In genomic region chr5:73215891-73216610, GRCh38 we compare ENCODE assay signal across 8 cellular contexts. TPM values are rescaled to one million over a fixed set of nuclear protein-coding genes. Genes with fewer than 3 reads are reported as not detected.
DNase-seq lines count a peak whose midpoint lies in the region; ATAC-seq, FAIRE-seq and TF ChIP-seq lines count a peak whose summit lies in the region.

No MANE protein-coding gene starts in this region.

- H2BK12ac ChIP-seq in H1 (ENCODE audit: low read depth, low read length) = peak overlapping the region; percentile 96; the same call in 1 of the 2 replicates

- H2BK120ac ChIP-seq in H1 (replicated peaks; ENCODE audit: low read depth, low read length) = peak overlapping the region; percentile 38

- H3K9ac ChIP-seq in H1 (replicated peaks in 1 of 4; ENCODE audit: extremely low read depth in 1 of 4, low read depth in 3 of 4, low read length in 3 of 4) = peak overlapping the region in 2 of 4 experiments; percentile 60 to 62; a peak in 4 of 7 replicates

- peak overlapping the region; percentile 89 for H4K91ac ChIP-seq in H1 (replicated peaks; ENCODE audit: insufficient read length, low read length)

- FAIRE-seq in H1 (lab: Jason Lieb, UNC) = no peak

- peak overlapping the region; percentile 77; the same call in 1 of the 2 replicates for H2BK5ac ChIP-seq in H1 (ENCODE audit: low read depth, low read length)

- no peak overlapping the region for H3K4ac ChIP-seq in H1 (replicated peaks; ENCODE audit: insufficient read length, low read depth, low read length)

- TF ChIP-seq RAD21 in H1 (IDR thresholded peaks at IDR 0.05 in 1 of 2, conservative IDR thresholded peaks at IDR 0.05 in 1 of 2; ENCODE audit: low read depth in 2 of 2, low read length in 2 of 2) = peak; percentile 47 to 65; a peak in 3 of 4 replicates

- DNase-seq in GM06990 (ENCODE audit: extremely low read depth, insufficient read length) (peak; percentile 40), NCI-H226 (peak; percentile 70), H1 (ENCODE audit: low read depth in 1 of 2, low spot score in 2 of 2) (peak in 1 of 2 experiments; percentile 92), mesenteric fat pad (ENCODE audit: low spot score) (peak; percentile 94), cortex of kidney (lab: John Stamatoyannopoulos, UW) (no peak)
- peak; percentile 9 to 33 for DNase-seq in activated CD8-positive, alpha-beta memory T cell treated with anti-CD3 and anti-CD28 coated beads for 1 hour (ENCODE audit: extremely low read depth in 1 of 2, low read depth in 1 of 2)
- DNase-seq in stimulated activated CD8-positive, alpha-beta memory T cell treated with anti-CD3 and anti-CD28 coated beads, Interleukin-12 subunit alpha, Interleukin-12 subunit beta, amount 100 ng/mL, for 4 hours (ENCODE audit: low read depth) = peak; percentile 33

- peak overlapping the region; percentile 48; the same call in 1 of the 2 replicates for H4K8ac ChIP-seq in H1 (ENCODE audit: extremely low read depth, insufficient read depth, low read length)

- H3K23ac ChIP-seq in H1 (ENCODE audit: insufficient read length) = no peak overlapping the region

- TF ChIP-seq POLR2A in H1 (IDR thresholded peaks at IDR 0.05; ENCODE audit: control extremely low read depth in 1 of 2, low read depth in 2 of 2, low read length in 2 of 2) = peak in 1 of 2 experiments; percentile 65; a peak in 1 of 3 replicates

- no peaks in the 10 kb centered on the region for H3K36me3 ChIP-seq in GM06990 (ENCODE audit: control insufficient read depth, insufficient read depth, low read length)
- H3K36me3 ChIP-seq in H1 (ENCODE audit: control insufficient read depth in 2 of 4, insufficient read depth in 4 of 4, low read length in 3 of 4) = no peaks in the 10 kb centered on the region

- peak overlapping the region; percentile 72; the same call in 1 of the 2 replicates for H2BK15ac ChIP-seq in H1 (ENCODE audit: low read length)

- POLR2A ChIA-PET in H1 (lab: Charles Lee; ENCODE audit: partially characterized antibody) = interaction anchor here (1.0 to 2.6 kb wide), 6 partner anchors 9 to 87 kb away, joined by 3 to 14 read pairs (median 5); no protein-coding TSS in a partner anchor

- no peaks in the 10 kb centered on the region for H3K79me2 ChIP-seq in H1 (ENCODE audit: control insufficient read depth in 1 of 2, insufficient read depth in 2 of 2, low read length in 2 of 2)

- no peaks in the 10 kb centered on the region for H4K20me1 ChIP-seq in H1 (replicated peaks in 1 of 2; ENCODE audit: control insufficient read depth in 1 of 2, insufficient read depth in 2 of 2, low read length in 2 of 2)

- H3K79me1 ChIP-seq in H1 (ENCODE audit: low read depth, low read length) = no peaks in the 10 kb centered on the region

- peak; percentile 64 for TF ChIP-seq CTCF in GM06990 (IDR thresholded peaks at IDR 0.05; ENCODE audit: insufficient read depth, low read length, poor library complexity, severe bottlenecking)
- TF ChIP-seq CTCF in H1 (IDR thresholded peaks at IDR 0.05; ENCODE audit: control extremely low read depth in 1 of 3, insufficient read depth in 1 of 3, low read depth in 1 of 3, low read length in 3 of 3) = peak; percentile 67 to 88 (median 81)

- peaks cover 7% of the 10 kb centered on the region for H3K23me2 ChIP-seq in H1 (ENCODE audit: low read depth, low read length)

- H3K56ac ChIP-seq in H1 (replicated peaks; ENCODE audit: insufficient read length, low read depth, low read length) = no peak overlapping the region

- ATAC-seq in HG02678 (IDR thresholded peaks at IDR 0.05; ENCODE audit: unreplicated experiment) = peak; percentile 85

- H2AK5ac ChIP-seq in H1 (ENCODE audit: low read depth, low read length) = no peak overlapping the region

- H3K27me3 ChIP-seq in GM06990 (replicated peaks; ENCODE audit: control insufficient read depth, insufficient read depth, low read length) (no peaks in the 10 kb centered on the region; the same call in 1 of the 2 replicates), H1 (replicated peaks in 1 of 4; ENCODE audit: control insufficient read depth in 3 of 4, extremely low read depth in 1 of 4, insufficient read depth in 3 of 4, low read length in 3 of 4) (peaks cover 15 to 42% (median 38%) of the 10 kb centered on the region in 4 experiments)

- H3K4me1 ChIP-seq in H1 (replicated peaks in 1 of 4; ENCODE audit: control insufficient read depth in 3 of 4, insufficient read depth in 4 of 4, low read length in 3 of 4) = peaks cover 5 to 26% (median 9%) of the 10 kb centered on the region in 4 experiments

- H3K27ac ChIP-seq in H1 (ENCODE audit: low read depth, low read length) = no peak overlapping the region

- WGBS in H1 (ENCODE audit: extremely low coverage in 1 of 2, insufficient coverage in 1 of 2, insufficient read length in 1 of 2, insufficient replicate concordance in 2 of 2, low coverage in 1 of 2, low lambda C conversion rate in 2 of 2, missing lambda C conversion rate in 1 of 2), 2 experiments = 2% methylated on average over 45 of the region's 67 CpGs; no CpG with 5 or more reads in 1 of the 2 experiments

- no peaks in the 10 kb centered on the region for H3K9me3 ChIP-seq in H1 (ENCODE audit: insufficient read depth in 2 of 2, low read depth in 1 of 2, low read length in 1 of 2)

- 0 out of 2 replicates have a peak overlapping the region, but pooled peaks have one; percentile 95 for H2BK20ac ChIP-seq in H1 (ENCODE audit: low read length)

- H4K5ac ChIP-seq in H1 (ENCODE audit: insufficient read length, low read depth, low read length) = no peak overlapping the region

- H3K4me3 ChIP-seq in GM06990 (replicated peaks; ENCODE audit: low read depth, low read length) (no peak overlapping the region), H1 (ENCODE audit: extremely low read depth in 1 of 4, insufficient read depth in 2 of 4, low read depth in 3 of 4, low read length in 4 of 4) (peak overlapping the region; percentile 41 to 64 (median 60))

- TF ChIP-seq EP300 in H1 (IDR thresholded peaks at IDR 0.05; ENCODE audit: borderline replicate concordance in 1 of 2, low read depth in 2 of 2, low read length in 2 of 2) = no peak

- CTCF ChIA-PET in H1 (lab: Charles Lee; ENCODE audit: partially characterized antibody) = interaction anchor here (0.6 to 5.8 kb wide), 77 partner anchors 9 to 373 kb away, joined by 3 to 90 read pairs (median 4); partner anchors contain the start of genes FOXD1 and TMEM174

- no peak overlapping the region for H3K14ac ChIP-seq in H1 (ENCODE audit: insufficient read length)

- H3K4me2 ChIP-seq in H1 (ENCODE audit: insufficient read depth in 1 of 2, low read depth in 2 of 2, low read length in 2 of 2) = peak overlapping the region; percentile 81 to 99

- H3K18ac ChIP-seq in H1 (ENCODE audit: extremely low read depth, low read length) = peak overlapping the region; percentile 90

- H2AFZ ChIP-seq in H1 (ENCODE audit: low read length) = peak overlapping the region; percentile 96

TF ChIP-seq in H1, 55 proteins besides CTCF, POLR2A, EP300 and RAD21 (continues in another document):
- TF ChIP-seq ATF2 (IDR thresholded peaks at IDR 0.05; ENCODE audit: low read length) (no peak), TBP (IDR thresholded peaks at IDR 0.05; ENCODE audit: low read depth, low read length) (peak; percentile 11; the same call in 1 of the 2 replicates), KDM4A (IDR thresholded peaks at IDR 0.05; ENCODE audit: low read depth, low read length, severe bottlenecking) (peak; percentile 95), PHF8 (conservative IDR thresholded peaks at IDR 0.05; ENCODE audit: low read depth, low read length) (0 out of 2 replicates have a peak, but pooled peaks have one; percentile 35), ZNF274 (IDR thresholded peaks at IDR 0.05; ENCODE audit: borderline replicate concordance, extremely low read depth, low read length) (no peak), ASH2L (IDR thresholded peaks at IDR 0.05; ENCODE audit: low read length) (peak; percentile 89), RBBP5 (IDR thresholded peaks at IDR 0.05; ENCODE audit: borderline replicate concordance, low read depth, low read length) (peak; percentile 43; the same call in 1 of the 2 replicates), TAF7 (optimal IDR thresholded peaks at IDR 0.05; ENCODE audit: borderline replicate concordance, low read depth, low read length) (peak; percentile 36), GTF2F1 (IDR thresholded peaks at IDR 0.05; ENCODE audit: borderline replicate concordance, low read depth, low read length) (0 out of 2 replicates have a peak, but pooled peaks have one; percentile 14), CBX8 (IDR thresholded peaks at IDR 0.05; ENCODE audit: borderline replicate concordance, low read depth, low read length) (no peak), GABPA (IDR thresholded peaks at IDR 0.05; ENCODE audit: borderline replicate concordance, insufficient read depth, low read length) (peak; percentile 53; the same call in 1 of the 2 replicates), YY1 (IDR thresholded peaks at IDR 0.05; ENCODE audit: low read depth, low read length) (peak; percentile 31; the same call in 1 of the 2 replicates)
- TF ChIP-seq, protein P1, sequence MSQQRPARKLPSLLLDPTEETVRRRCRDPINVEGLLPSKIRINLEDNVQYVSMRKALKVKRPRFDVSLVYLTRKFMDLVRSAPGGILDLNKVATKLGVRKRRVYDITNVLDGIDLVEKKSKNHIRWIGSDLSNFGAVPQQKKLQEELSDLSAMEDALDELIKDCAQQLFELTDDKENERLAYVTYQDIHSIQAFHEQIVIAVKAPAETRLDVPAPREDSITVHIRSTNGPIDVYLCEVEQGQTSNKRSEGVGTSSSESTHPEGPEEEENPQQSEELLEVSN (IDR thresholded peaks at IDR 0.05) = peak; percentile 99

RNA-seq across cellular contexts. Expression of gene TMEM174, which starts 43.1 kb away (rescaled TPM):
- not detected in 2 replicates for total RNA-seq in H1 (2021; fragmentation: NEBNext Ultra II Directional; extraction: Animal tissue kit (Norgen Biotek cat#: 25700))
- not detected in 2 replicates for polyA plus RNA-seq in H1 (2011; rRNA removed)
- not detected for polyA plus RNA-seq in H1 (2011; cell fraction: cytosol; rRNA removed)
- not detected for polyA plus RNA-seq in H1 (2011; cell fraction: nucleus; rRNA removed)
- not detected in 4 replicates for polyA plus RNA-seq in H1 (2012, experiment 1 of 2)
- polyA plus RNA-seq in H1 (2012, experiment 2 of 2) = not detected
- not detected for polyA plus RNA-seq in H1 (2013, experiment 1 of 2)
- polyA plus RNA-seq in H1 (2013, experiment 2 of 2) = not detected
- polyA minus RNA-seq in H1 (2011; rRNA and poly(A)+ RNA removed) = not detected in 2 replicates
- polyA minus RNA-seq in H1 (2011; cell fraction: cytosol; rRNA and poly(A)+ RNA removed) = not detected
- polyA minus RNA-seq in H1 (2011; cell fraction: nucleus; rRNA and poly(A)+ RNA removed) = not detected
- total RNA-seq in mesenteric fat pad = not detected
